In genomic region chr3:115692887-115693524, GRCh38 we compare ENCODE assay signal across 8 cellular contexts.
DNase-seq lines count a peak whose midpoint lies in the region; ATAC-seq, FAIRE-seq and TF ChIP-seq lines count a peak whose summit lies in the region.

No MANE protein-coding gene starts in this region.

- RAD21 ChIA-PET in HCT116 (lab: Charles Lee; ENCODE audit: low non-redundant PET in 1 of 2, low total read pairs in 2 of 2, uncharacterized antibody in 2 of 2, unreplicated experiment in 2 of 2): interaction anchor here (0.6 to 1.8 kb wide), 5 partner anchors 18 to 476 kb away, joined by 4 to 5 read pairs (median 4); no protein-coding TSS in a partner anchor

- peak; percentile 98 for FAIRE-seq in urothelium cell line (lab: Jason Lieb, UNC)

- peak; percentile 96 for TF ChIP-seq RAD21 in HCT116 (IDR thresholded peaks at IDR 0.05; ENCODE audit: low read depth)

- H3K9me3 ChIP-seq in HCT116 (ENCODE audit: control insufficient read depth in 1 of 2, insufficient read depth in 1 of 2, low read depth in 1 of 2, low read length in 2 of 2) (no peaks in the 10 kb centered on the region), MM.1S (replicated peaks; ENCODE audit: insufficient read depth, low read length) (no peaks in the 10 kb centered on the region)

- H3K4me2 ChIP-seq in HCT116 (ENCODE audit: low read length) (peak overlapping the region; percentile 47), MM.1S (ENCODE audit: low read depth, low read length) (peak overlapping the region; percentile 62; the same call in 1 of the 2 replicates)

- no peak for TF ChIP-seq POLR2A in HCT116 (IDR thresholded peaks at IDR 0.05; ENCODE audit: borderline replicate concordance, extremely low read depth, insufficient read depth, insufficient read length)

- peak; percentile 96 for ATAC-seq in HCT116

- H3F3A ChIP-seq in MM.1S (ENCODE audit: insufficient read depth, low read length): no peaks in the 10 kb centered on the region

- POLR2A ChIA-PET in GM10248 (lab: Yijun Ruan, JAX): no interaction called here
- POLR2A ChIA-PET in HCT116 (lab: Charles Lee): no interaction called here

- no peaks in the 10 kb centered on the region; the same call in 1 of the 2 replicates for H4K20me1 ChIP-seq in HCT116 (ENCODE audit: insufficient read depth)
- no peaks in the 10 kb centered on the region for H4K20me1 ChIP-seq in MM.1S (ENCODE audit: insufficient read depth, low read length)

- TF ChIP-seq CTCF in GM10248 (IDR thresholded peaks at IDR 0.05; ENCODE audit: control extremely low read depth, extremely low read depth, low read depth, missing control alignments) (peak; percentile 77), HCT116 (IDR thresholded peaks at IDR 0.05 in 2 of 3, conservative IDR thresholded peaks at IDR 0.05 in 1 of 3; ENCODE audit: borderline replicate concordance in 1 of 3, insufficient read depth in 1 of 3, low read depth in 2 of 3, low read length in 2 of 3) (peak; percentile 74 to 95 (median 86)), MM.1S (IDR thresholded peaks at IDR 0.05; ENCODE audit: low read length) (peak; percentile 86)

- H3K27me3 ChIP-seq in HCT116 (ENCODE audit: insufficient read depth, low read length) (no peaks in the 10 kb centered on the region), MM.1S (replicated peaks; ENCODE audit: insufficient read depth, low read length) (no peaks in the 10 kb centered on the region)

- no peak overlapping the region for H3K27ac ChIP-seq in HCT116 (ENCODE audit: low read depth, low read length)
- H3K27ac ChIP-seq in MM.1S (ENCODE audit: low read length): no peak overlapping the region

- CTCF ChIA-PET in GM10248 (lab: Yijun Ruan, JAX): interaction anchor here (0.9 to 2.3 kb wide), 24 partner anchors 8 to 1405 kb away, joined by 3 to 20 read pairs (median 4); no protein-coding TSS in a partner anchor
- CTCF ChIA-PET in HCT116 (lab: Charles Lee): interaction anchor here (0.7 to 2.5 kb wide), 12 partner anchors 8 to 600 kb away, joined by 3 to 43 read pairs (median 4); no protein-coding TSS in a partner anchor

- intact Hi-C loops in HCT116 (cut with micrococcal nuclease) (loop anchor here (1.0 to 10.0 kb wide), 5 partner anchors 92 to 866 kb away; no protein-coding TSS in a partner anchor), posterior cingulate gyrus (cut with DNase I) (loop anchor here (1.0 to 5.0 kb wide), 3 partner anchors 89 to 601 kb away; no protein-coding TSS in a partner anchor)

- H3K9me2 ChIP-seq in HCT116 (ENCODE audit: insufficient read depth) (no peaks in the 10 kb centered on the region), MM.1S (replicated peaks; ENCODE audit: insufficient read depth, low read length) (no peaks in the 10 kb centered on the region)

- no TSS peak for BruUV-seq in HCT116 (replicated peaks; lab: Mats Ljungman, UMichigan)

- DNase-seq in GM10248 (ENCODE audit: extremely low spot score) (peak; percentile 65), HCT116 (ENCODE audit: low read depth, low spot score) (peak; percentile 68), MM.1S (peak; percentile 74), SHP77 treated with DMSO at 0.1 percent for 48 hours (lab: John Stamatoyannopoulos, UW) (peak; percentile 85), glomerular endothelial cell (ENCODE audit: extremely low read depth, low read depth, low spot score) (peak; percentile 42), posterior cingulate gyrus (peak; percentile 35 to 91 (median 76)), urothelium cell line (ENCODE audit: low spot score) (peak; percentile 78)
- DNase-seq in activated gamma-delta T cell treated with anti-CD3 and anti-CD28 coated beads, Interleukin-2, amount 50 U/mL, for 16 hours (ENCODE audit: low read depth): peak; percentile 36

- H3K36me3 ChIP-seq in HCT116 (ENCODE audit: control insufficient read depth in 1 of 2, insufficient read depth in 2 of 2, low read length in 2 of 2) (no peaks in the 10 kb centered on the region), MM.1S (replicated peaks; ENCODE audit: insufficient read depth, low read length) (no peaks in the 10 kb centered on the region)

- peak overlapping the region; percentile 83 for H2AFZ ChIP-seq in HCT116 (ENCODE audit: low read depth, low read length, poor library complexity, severe bottlenecking)
- peak overlapping the region; percentile 49; the same call in 1 of the 2 replicates for H2AFZ ChIP-seq in MM.1S (ENCODE audit: low read length)

- H3K9ac ChIP-seq in HCT116 (ENCODE audit: low read length) (no peak overlapping the region), MM.1S (ENCODE audit: low read length) (no peak overlapping the region)

- H3K4me1 ChIP-seq in HCT116 (ENCODE audit: control insufficient read depth in 1 of 2, insufficient read depth in 2 of 2, low read length in 2 of 2): peaks cover 0 to 11% of the 10 kb centered on the region in 2 experiments; a peak in 2 of 4 replicates
- no peaks in the 10 kb centered on the region for H3K4me1 ChIP-seq in MM.1S (ENCODE audit: low read length)

- H3K4me3 ChIP-seq in HCT116 (replicated peaks in 1 of 2; ENCODE audit: low read depth in 1 of 2, low read length in 2 of 2) (no peak overlapping the region), MM.1S (ENCODE audit: low read length) (no peak overlapping the region)

- H3K79me2 ChIP-seq in HCT116 (ENCODE audit: insufficient read depth, low read length) (no peaks in the 10 kb centered on the region), MM.1S (ENCODE audit: low read length) (no peaks in the 10 kb centered on the region)

TF ChIP-seq in HCT116, 20 proteins besides CTCF, POLR2A, EP300 and RAD21:
- 0 out of 2 replicates have a peak, but pooled peaks have one; percentile 22 for TF ChIP-seq ZFX (IDR thresholded peaks at IDR 0.05)
- no peak for TF ChIP-seq SP1 (IDR thresholded peaks at IDR 0.05; ENCODE audit: low read depth)
- TF ChIP-seq JUND (IDR thresholded peaks at IDR 0.05): no peak
- no peak for TF ChIP-seq POLR2AphosphoS5 (IDR thresholded peaks at IDR 0.05; ENCODE audit: low read depth, low read length)
- peak; percentile 52 for TF ChIP-seq YY1 (IDR thresholded peaks at IDR 0.05; ENCODE audit: extremely low read depth, insufficient replicate concordance, low read depth, low read length)
- peak; percentile 25; the same call in 1 of the 2 replicates for TF ChIP-seq CBX3 (IDR thresholded peaks at IDR 0.05; ENCODE audit: low read depth)
TF ChIP-seq in HCT116: peak in this region for 3.
